7 cellular contexts compared by ENCODE assay signal in the genomic region with DNA sequence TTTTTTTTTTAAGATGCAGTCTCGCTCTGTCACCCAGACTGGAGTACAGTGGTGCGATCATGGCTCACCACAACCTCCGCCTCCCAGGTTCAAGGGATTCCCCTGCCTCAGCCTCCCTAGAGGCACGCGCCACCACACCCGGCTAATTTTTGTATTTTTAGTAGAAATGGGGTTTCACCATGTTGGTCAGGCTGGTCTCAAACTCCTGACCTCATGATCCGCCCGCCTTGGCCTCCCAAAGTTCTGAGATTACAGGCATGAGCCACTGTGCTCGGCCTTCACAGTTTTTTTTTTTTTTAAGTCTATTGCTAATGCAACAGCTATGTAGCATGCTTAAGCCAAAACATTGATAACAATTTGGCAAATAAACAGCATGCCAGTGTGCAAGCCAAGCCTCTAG. TPM values are rescaled to one million over a fixed set of nuclear protein-coding genes. Genes with fewer than 3 reads are reported as not detected.
DNase-seq lines count a peak whose midpoint lies in the region; ATAC-seq and TF ChIP-seq lines count a peak whose summit lies in the region.
"Not testable (repeated sequence)": the region's sequence is repeated elsewhere in the genome, so short reads cannot be mapped to it uniquely, and the experiment has no call there.

No MANE protein-coding gene starts in this region.

- POLR2A ChIA-PET in activated B cell treated with CpG ODN at 0.5 μM for 24 hours (lab: Charles Lee): interaction anchor here (1.6 kb wide), 1 partner anchor 24 kb away, joined by 6 read pairs; the partner anchor contains the start of gene TESK2

- intact Hi-C loops in activated B cell treated with CpG ODN at 0.5 μM for 24 hours (cut with micrococcal nuclease): loop anchor here (1.0 to 5.0 kb wide), 3 partner anchors 35 to 75 kb away; no protein-coding TSS in a partner anchor

- TF ChIP-seq CTCF in activated B cell treated with CpG ODN at 0.5 μM for 24 hours (IDR thresholded peaks at IDR 0.05); fibroblast of villous mesenchyme (IDR thresholded peaks at IDR 0.05; ENCODE audit: insufficient read depth, low read depth, low read length): not testable (repeated sequence)

- H3K9me3 Mint-ChIP-seq in activated B cell treated with CpG ODN at 0.5 μM for 24 hours: not testable (repeated sequence)

- H3K4me3 ChIP-seq in fibroblast of villous mesenchyme (ENCODE audit: low read depth, low read length): not testable (repeated sequence)

- CTCF ChIA-PET in activated B cell treated with CpG ODN at 0.5 μM for 24 hours (lab: Charles Lee): not testable (repeated sequence)

- H3K4me3 Mint-ChIP-seq in activated B cell treated with CpG ODN at 0.5 μM for 24 hours: peak overlapping the region; percentile 38

- H3K27me3 Mint-ChIP-seq in activated B cell treated with CpG ODN at 0.5 μM for 24 hours: not testable (repeated sequence)

- H3K4me1 Mint-ChIP-seq in activated B cell treated with CpG ODN at 0.5 μM for 24 hours: peaks cover 33% of the 10 kb centered on the region

- peak; percentile 59 for ATAC-seq in GM18498 (IDR thresholded peaks at IDR 0.05; ENCODE audit: unreplicated experiment)
- peak; percentile 55 for ATAC-seq in GM18909 (IDR thresholded peaks at IDR 0.05; ENCODE audit: poor library complexity, unreplicated experiment)
- ATAC-seq in GM21381 (IDR thresholded peaks at IDR 0.05; ENCODE audit: unreplicated experiment): peak; percentile 49
- ATAC-seq in HG02642 (IDR thresholded peaks at IDR 0.05; ENCODE audit: poor library complexity, unreplicated experiment): peak; percentile 54
- ATAC-seq in HG03354 (IDR thresholded peaks at IDR 0.05; ENCODE audit: poor library complexity, severe bottlenecking, unreplicated experiment): peak; percentile 64
- peak; percentile 78 for ATAC-seq in activated B cell treated with CpG ODN at 0.5 μM for 24 hours (ENCODE audit: low read depth)

- H3K27ac Mint-ChIP-seq in activated B cell treated with CpG ODN at 0.5 μM for 24 hours: peak overlapping the region; percentile 30

- peak; percentile 29 for DNase-seq in activated B cell treated with CpG ODN at 0.5 μM for 24 hours
- DNase-seq in fibroblast of villous mesenchyme (ENCODE audit: low read depth): peak; percentile 13

- not testable (repeated sequence) for H3K36me3 Mint-ChIP-seq in activated B cell treated with CpG ODN at 0.5 μM for 24 hours (ENCODE audit: low read depth)

RNA-seq across cellular contexts. Expression of gene TESK2, which starts 23.6 kb away (rescaled TPM):
- total RNA-seq in activated B cell treated with CpG ODN at 0.5 μM for 24 hours (11.7 and 12.2 TPM in 2 replicates), fibroblast of villous mesenchyme (1.6 and 2.2 TPM in 2 replicates)

RNA-seq across cellular contexts. Expression of gene CCDC163, which starts 32.5 kb away (rescaled TPM):
- 1.1 TPM in 2 replicates for total RNA-seq in activated B cell treated with CpG ODN at 0.5 μM for 24 hours
- 1.3 and 1.9 TPM in 2 replicates for total RNA-seq in fibroblast of villous mesenchyme

RNA-seq across cellular contexts. Expression of gene MMACHC, which starts 32.7 kb away (rescaled TPM):
- total RNA-seq in activated B cell treated with CpG ODN at 0.5 μM for 24 hours (3.6 and 5.1 TPM in 2 replicates), fibroblast of villous mesenchyme (3.9 and 5.6 TPM in 2 replicates)

RNA-seq across cellular contexts. Expression of gene PRDX1, which starts 54.3 kb away (rescaled TPM):
- total RNA-seq in activated B cell treated with CpG ODN at 0.5 μM for 24 hours (351 and 413 TPM in 2 replicates), fibroblast of villous mesenchyme (361 and 523 TPM in 2 replicates)
